ENCODE assay signal across 16 cellular contexts in genomic region chr10:52900564-52900963, GRCh38.
DNase-seq lines count a peak whose midpoint lies in the region; ATAC-seq lines count a peak whose summit lies in the region.
"Had no signal": no experiment of that assay in that cellular context is flagged by ENCODE, and none has a peak within 500 bp of the region (broad histone marks: within the 10 kb centered on the region; RNA-seq: fewer than 3 reads in every experiment).

No MANE protein-coding gene starts in this region.

- H3K4me3 Mint-ChIP-seq in activated CD8-positive, alpha-beta T cell treated with anti-CD3 and anti-CD28 coated beads, Interleukin-2, amount 10 ng/mL, durations not matched to agents 7 days and 5 days, result no peak overlapping the region

- no peaks in the 10 kb centered on the region for H3K36me3 Mint-ChIP-seq in activated CD8-positive, alpha-beta T cell treated with anti-CD3 and anti-CD28 coated beads, Interleukin-2, amount 10 ng/mL, durations not matched to agents 7 days and 5 days (ENCODE audit: low read depth)

- CTCF ChIA-PET in activated CD8-positive, alpha-beta T cell treated with anti-CD3 and anti-CD28 coated beads, Interleukin-2, amount 10 ng/mL, durations not matched to agents 7 days and 5 days (lab: Charles Lee), result no interaction called here

- DNase-seq in RPMI8226 (peak; percentile 16), COLO668 (lab: John Stamatoyannopoulos, UW; ENCODE audit: unreplicated experiment) (no peak), GM19238 (ENCODE audit: insufficient read length, low spot score) (no peak)
- DNase-seq in activated CD4-positive, alpha-beta T cell treated with anti-CD3 and anti-CD28 coated beads, Interleukin-2, amount 50 U/mL, for 1 hour, result no peak
- DNase-seq in activated CD8-positive, alpha-beta T cell treated with anti-CD3 and anti-CD28 coated beads, Interleukin-2, amount 10 ng/mL, durations not matched to agents 7 days and 5 days, result no peak
- DNase-seq: activated CD4-positive, CD25-positive, alpha-beta regulatory T cell; adrenal gland; AML-193; DMS53; hippocampal formation; left colon; stimulated activated naive CD4-positive, alpha-beta T cell had no signal

- H3K27ac Mint-ChIP-seq in activated CD8-positive, alpha-beta T cell treated with anti-CD3 and anti-CD28 coated beads, Interleukin-2, amount 10 ng/mL, durations not matched to agents 7 days and 5 days, result no peak overlapping the region

- no peaks in the 10 kb centered on the region for H3K4me1 Mint-ChIP-seq in activated CD8-positive, alpha-beta T cell treated with anti-CD3 and anti-CD28 coated beads, Interleukin-2, amount 10 ng/mL, durations not matched to agents 7 days and 5 days (ENCODE audit: low read depth)

- no peaks in the 10 kb centered on the region for H3K9me3 Mint-ChIP-seq in activated CD8-positive, alpha-beta T cell treated with anti-CD3 and anti-CD28 coated beads, Interleukin-2, amount 10 ng/mL, durations not matched to agents 7 days and 5 days (ENCODE audit: insufficient read depth)

- POLR2A ChIA-PET in activated CD8-positive, alpha-beta T cell treated with anti-CD3 and anti-CD28 coated beads, Interleukin-2, amount 10 ng/mL, durations not matched to agents 7 days and 5 days (lab: Charles Lee), result no interaction called here

- peak; percentile 83 for ATAC-seq in GM18858 (IDR thresholded peaks at IDR 0.05; ENCODE audit: unreplicated experiment)
- ATAC-seq in GM21526 (IDR thresholded peaks at IDR 0.05; ENCODE audit: low FRiP score, unreplicated experiment), result peak; percentile 85
- peak; percentile 80 for ATAC-seq in HG03025 (IDR thresholded peaks at IDR 0.05; ENCODE audit: low FRiP score, unreplicated experiment)
- ATAC-seq in activated CD8-positive, alpha-beta T cell treated with anti-CD3 and anti-CD28 coated beads, Interleukin-2, amount 10 ng/mL, durations not matched to agents 7 days and 5 days, result no peak
- ATAC-seq: left colon, SK-N-SH treated with all-trans-retinoic acid at 6 μM for 48 hours had no signal

- no peaks in the 10 kb centered on the region for H3K27me3 Mint-ChIP-seq in activated CD8-positive, alpha-beta T cell treated with anti-CD3 and anti-CD28 coated beads, Interleukin-2, amount 10 ng/mL, durations not matched to agents 7 days and 5 days (ENCODE audit: low read depth)
